ENCODE assay signal across 14 cellular contexts in genomic region chr12:120181991-120182631, GRCh38. TPM values are rescaled to one million over a fixed set of nuclear protein-coding genes. Genes with fewer than 3 reads are reported as not detected.
DNase-seq lines count a peak whose midpoint lies in the region; ATAC-seq, FAIRE-seq and TF ChIP-seq lines count a peak whose summit lies in the region.
"Had no signal": no experiment of that assay in that cellular context is flagged by ENCODE, and none has a peak within 500 bp of the region (broad histone marks: within the 10 kb centered on the region; RNA-seq: fewer than 3 reads in every experiment).

No MANE protein-coding gene starts in this region.

- peaks cover 82% of the 10 kb centered on the region for H3K36me3 ChIP-seq in MG63
- H3K36me3 ChIP-seq in bronchial epithelial cell (ENCODE audit: control insufficient read depth, insufficient read depth, low read length) = peaks cover 30% of the 10 kb centered on the region

- peak; percentile 63 for DNase-seq in EL
- peak; percentile 81 for DNase-seq in MG63
- DNase-seq in bronchial epithelial cell (ENCODE audit: low read depth) = peak; percentile 88
- no peak for DNase-seq in nephron progenitor cell
- no peak for DNase-seq in immature natural killer cell
- no peak for DNase-seq in Right ventricle myocardium inferior (ENCODE audit: missing footprints)
- no peak for DNase-seq in DMS153 (lab: John Stamatoyannopoulos, UW)
- DNase-seq: activated T-cell treated with anti-CD3 and anti-CD28 coated beads for 4 hours; Calu3; caudate nucleus; NK-92 treated with Interleukin-12 subunit alpha and Interleukin-12 subunit beta, amount 100 ng/mL, for 24 hours had no signal

- no peaks in the 10 kb centered on the region for H3K9me3 ChIP-seq in MG63

- H3K4me3 ChIP-seq in MG63 (no peak overlapping the region), bronchial epithelial cell (ENCODE audit: low read depth, low read length) (no peak overlapping the region)

- ATAC-seq in GM18909 (IDR thresholded peaks at IDR 0.05; ENCODE audit: poor library complexity, unreplicated experiment) = no peak
- no peak for ATAC-seq in Right ventricle myocardium inferior

- H3K27me3 Mint-ChIP-seq in nephron progenitor cell (ENCODE audit: low read depth, poor library complexity) = no peaks in the 10 kb centered on the region
- no peaks in the 10 kb centered on the region for H3K27me3 Mint-ChIP-seq in immature natural killer cell (ENCODE audit: low read depth in 3 of 3)
- H3K27me3 Mint-ChIP-seq: memory B cell had no signal

- H3K9me3 Mint-ChIP-seq in nephron progenitor cell = no peaks in the 10 kb centered on the region
- H3K9me3 Mint-ChIP-seq in immature natural killer cell = no peaks in the 10 kb centered on the region
- H3K9me3 Mint-ChIP-seq: memory B cell had no signal

- peak overlapping the region; percentile 88 for H3K27ac Mint-ChIP-seq in nephron progenitor cell
- H3K27ac Mint-ChIP-seq in immature natural killer cell = no peak overlapping the region
- H3K27ac Mint-ChIP-seq: memory B cell had no signal

- H3K36me3 Mint-ChIP-seq in nephron progenitor cell (ENCODE audit: low read depth) (peaks cover 72% of the 10 kb centered on the region), immature natural killer cell (peaks cover 29 to 54% (median 43%) of the 10 kb centered on the region in 3 donors)

- intact Hi-C loops in Right ventricle myocardium inferior (cut with DNase I) = no loop called here

- FAIRE-seq in bronchial epithelial cell (lab: Jason Lieb, UNC) = no peak
- FAIRE-seq: frontal cortex had no signal

- H3K4me1 Mint-ChIP-seq in nephron progenitor cell (peaks cover 5% of the 10 kb centered on the region), immature natural killer cell (peaks cover 4 to 20% of the 10 kb centered on the region in 2 donors)

- H3K4me3 Mint-ChIP-seq in nephron progenitor cell (no peak overlapping the region), immature natural killer cell (no peak overlapping the region)
- H3K4me3 Mint-ChIP-seq: memory B cell had no signal

- H3K27me3 ChIP-seq in MG63 (no peaks in the 10 kb centered on the region), bronchial epithelial cell (ENCODE audit: control insufficient read depth, insufficient read depth, low read length) (no peaks in the 10 kb centered on the region)

- TF ChIP-seq CTCF in bronchial epithelial cell (IDR thresholded peaks at IDR 0.05; ENCODE audit: insufficient read depth, low read length, severe bottlenecking) (peak; percentile 23), nephron progenitor cell (IDR thresholded peaks at IDR 0.05) (no peak)

RNA-seq across cellular contexts. Expression of gene GCN1, which starts 12.4 kb away (rescaled TPM):
- total RNA-seq in MG63 (2014; rRNA removed; shearing (Covaris generic); ENCODE audit: low replicate concordance) = 39.6 and 76.8 TPM in 2 replicates
- total RNA-seq in bronchial epithelial cell = 52.4 and 75.8 TPM in 2 replicates
- 10 to 100 TPM in 2 of 3 donors, 1 to 10 TPM in 1; 9.7 to 26.4 (median 11.3) TPM for polyA plus RNA-seq in immature natural killer cell
- 35.7 TPM for total RNA-seq in Right ventricle myocardium inferior

RNA-seq across cellular contexts. Expression of gene RPLP0, which starts 18.8 kb away (rescaled TPM):
- total RNA-seq in MG63 (2014; rRNA removed; shearing (Covaris generic); ENCODE audit: low replicate concordance) = 5,975 and 7,875 TPM in 2 replicates
- 5,132 and 7,160 TPM in 2 replicates for total RNA-seq in bronchial epithelial cell
- polyA plus RNA-seq in immature natural killer cell = 1,000 to 10,000 TPM in 1 of 3 donors, 100 to 1,000 TPM in 2; 528 to 1,271 (median 768) TPM
- 892 TPM for total RNA-seq in Right ventricle myocardium inferior

Comparison
In these comparisons a context has a peak if more than half of its experiments do, and no peak if none do; other contexts are left out.
1. DNase-seq: peak in EL (single experiment), MG63 (single experiment) and bronchial epithelial cell (single experiment); none in nephron progenitor cell (single experiment), immature natural killer cell (0 of 3), Right ventricle myocardium inferior (single experiment) and DMS153 (single experiment).